Comparison of ENCODE assay signal across 31 cellular contexts in the genomic region with DNA sequence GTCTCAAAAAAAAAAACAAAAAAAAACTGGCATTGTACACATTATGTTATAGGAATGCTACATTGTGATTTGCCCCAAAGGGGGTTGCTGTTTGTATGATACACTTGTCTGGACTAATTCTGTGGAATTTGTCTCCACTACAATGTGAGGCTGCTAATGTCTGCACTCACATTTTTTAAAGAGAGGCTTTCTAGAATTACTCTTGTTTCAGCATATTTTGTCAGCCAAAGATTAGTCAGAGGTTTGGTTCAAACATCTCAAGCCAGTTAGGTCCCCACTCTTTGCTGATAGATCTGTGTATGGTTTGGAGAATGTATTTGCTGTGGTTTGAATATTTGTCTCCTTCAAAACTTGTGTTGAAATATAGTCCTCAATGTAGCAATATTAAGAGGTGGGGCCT.
"Had no signal": no experiment of that assay in that cellular context is flagged by ENCODE, and none has a peak within 500 bp of the region (broad histone marks: within the 10 kb centered on the region; RNA-seq: fewer than 3 reads in every experiment).

No MANE protein-coding gene starts in this region.

- DNase-seq: activated CD4-positive, alpha-beta memory T cell treated with anti-CD3 and anti-CD28 coated beads for 36 hours; activated CD4-positive, alpha-beta T cell treated with anti-CD3 and anti-CD28 coated beads for 48 hours; activated CD8-positive, alpha-beta memory T cell treated with anti-CD3 and anti-CD28 coated beads, Interleukin-2, amount 50 U/mL, for 48 hours; activated gamma-delta T cell; activated naive CD4-positive, alpha-beta T cell treated with anti-CD3 and anti-CD28 coated beads, Interleukin-2, amount 50 U/mL, for 16 hours; activated T-cell treated with anti-CD3 and anti-CD28 coated beads, Interleukin-2, amount 50 U/mL, for 24 hours; aorta; cortex of kidney; gastrocnemius medialis; glutamatergic neuron; islet precursor cell; left ventricle myocardium inferior; mesendoderm; natural killer cell; occipital lobe; posterior cingulate gyrus; right lobe of liver; stimulated activated CD4-positive, alpha-beta T cell treated with anti-CD3 and anti-CD28 coated beads, Interleukin-12 subunit alpha, Interleukin-12 subunit beta, amount 100 ng/mL, for 4 hours; stimulated activated CD4-positive, alpha-beta T cell treated with anti-CD3 and anti-CD28 coated beads, Interleukin-4, amount 100 ng/mL, for 1 hour; stimulated activated naive CD8-positive, alpha-beta T cell treated with anti-CD3 and anti-CD28 coated beads, Interleukin-15, Interleukin-2, amounts not matched to agents 100 U/mL and 50 U/mL, for 24 hours; testis; transverse colon; uterus had no signal

- H3K27me3 ChIP-seq: esophagus muscularis mucosa, gastrocnemius medialis, neural progenitor cell, right lobe of liver, testis, transverse colon, uterus had no signal

- H2AFZ ChIP-seq: neural progenitor cell had no signal

- H3K4me1 ChIP-seq: esophagus muscularis mucosa, neural progenitor cell, right lobe of liver, testis, transverse colon, uterus had no signal

- H3K27ac ChIP-seq: esophagus muscularis mucosa, gastrocnemius medialis, left ventricle myocardium inferior, neural progenitor cell, right lobe of liver, skin epidermis, testis, transverse colon, uterus, VCaP had no signal

- H3K36me3 ChIP-seq: gastrocnemius medialis, neural progenitor cell, transverse colon, uterus had no signal

- H3K9me3 ChIP-seq: gastrocnemius medialis, testis, transverse colon had no signal

- ATAC-seq: activated CD4-positive, CD25-positive, alpha-beta regulatory T cell treated with anti-CD3 and anti-CD28 coated beads, Interleukin-2, amount 50 U/mL, for 24 hours; gastrocnemius medialis; natural killer cell; right lobe of liver; stimulated activated naive CD8-positive, alpha-beta T cell treated with anti-CD3 and anti-CD28 coated beads, Interleukin-15, Interleukin-2, amounts not matched to agents 100 U/mL and 50 U/mL, for 24 hours had no signal

- H3K4me2 ChIP-seq: neural progenitor cell had no signal

- H3K9ac ChIP-seq: neural progenitor cell had no signal

- H3K4me3 ChIP-seq: esophagus muscularis mucosa, gastrocnemius medialis, left ventricle myocardium inferior, lung, neural progenitor cell, right lobe of liver, skin epidermis, testis, transverse colon, uterus had no signal

- FAIRE-seq: endothelial cell of umbilical vein, TTC549 had no signal
